ENCODE assay signal across 19 cellular contexts in genomic region chr4:173212379-173212778, GRCh38.
"Had no signal": no experiment of that assay in that cellular context is flagged by ENCODE, and none has a peak within 500 bp of the region (broad histone marks: within the 10 kb centered on the region; RNA-seq: fewer than 3 reads in every experiment).

No MANE protein-coding gene starts in this region.

- H3K27ac Mint-ChIP-seq: activated CD8-positive, alpha-beta memory T cell treated with anti-CD3 and anti-CD28 coated beads, Interleukin-2, amount 10 ng/mL, durations not matched to agents 7 days and 5 days; activated naive CD8-positive, alpha-beta T cell; activated T-cell treated with anti-CD3 and anti-CD28 coated beads, Interleukin-2, amount 50 U/mL, for 24 hours; natural killer cell treated with Interleukin-12 subunit alpha and Interleukin-12 subunit beta and Interleukin-15 and Interleukin-18, amount 100 ng/mL, for 72 hours; T-helper 2 cell treated with Interferon-gamma antibody and Interleukin-4, amounts not matched to agents 5 μg/mL and 100 μg/mL, for 36 hours had no signal

- DNase-seq: activated CD4-positive, alpha-beta T cell treated with anti-CD3 and anti-CD28 coated beads, Interleukin-2, amount 50 U/mL, for 4 hours; activated CD4-positive, CD25-positive, alpha-beta regulatory T cell treated with anti-CD3 and anti-CD28 coated beads, Interleukin-2, amount 50 U/mL, for 72 hours; activated CD8-positive, alpha-beta memory T cell treated with anti-CD3 and anti-CD28 coated beads, Interleukin-2, amount 10 ng/mL, durations not matched to agents 7 days and 5 days; activated effector memory CD4-positive, alpha-beta T cell treated with anti-CD3 and anti-CD28 coated beads, Interleukin-2, amount 50 U/mL, for 16 hours; activated T-cell treated with anti-CD3 and anti-CD28 coated beads, Interleukin-2, amount 50 U/mL, for 24 hours; nucleus accumbens; psoas muscle; right lobe of liver; stimulated activated CD4-positive, alpha-beta T cell treated with anti-CD3 and anti-CD28 coated beads, Interleukin-2, amount 100 ng/mL, for 24 hours; stimulated activated naive CD4-positive, alpha-beta T cell; upper lobe of left lung had no signal

- H3K27me3 ChIP-seq: esophagus muscularis mucosa, right lobe of liver, upper lobe of left lung had no signal

- H3K9me3 Mint-ChIP-seq: activated T-cell treated with anti-CD3 and anti-CD28 coated beads, Interleukin-2, amount 50 U/mL, for 24 hours; memory B cell; natural killer cell treated with Interleukin-12 subunit alpha and Interleukin-12 subunit beta and Interleukin-15 and Interleukin-18, amount 100 ng/mL, for 72 hours; T-helper 2 cell treated with Interferon-gamma antibody and Interleukin-4, amounts not matched to agents 5 μg/mL and 100 μg/mL, for 36 hours had no signal

- H3K27me3 Mint-ChIP-seq: activated CD8-positive, alpha-beta memory T cell treated with anti-CD3 and anti-CD28 coated beads, Interleukin-2, amount 10 ng/mL, durations not matched to agents 7 days and 5 days; activated naive CD8-positive, alpha-beta T cell; activated T-cell treated with anti-CD3 and anti-CD28 coated beads, Interleukin-2, amount 50 U/mL, for 24 hours; memory B cell; natural killer cell treated with Interleukin-12 subunit alpha and Interleukin-12 subunit beta and Interleukin-15 and Interleukin-18, amount 100 ng/mL, for 72 hours had no signal

- ATAC-seq: activated CD8-positive, alpha-beta memory T cell treated with anti-CD3 and anti-CD28 coated beads, Interleukin-2, amount 10 ng/mL, durations not matched to agents 7 days and 5 days; left lobe of liver; natural killer cell treated with Interleukin-12 subunit alpha and Interleukin-12 subunit beta and Interleukin-15 and Interleukin-18, amount 100 ng/mL, for 72 hours; right lobe of liver had no signal

- H3K9me3 ChIP-seq: esophagus muscularis mucosa, psoas muscle, right lobe of liver, upper lobe of left lung had no signal

- H3K4me3 ChIP-seq: esophagus muscularis mucosa, psoas muscle, right lobe of liver, upper lobe of left lung had no signal

- H3K4me1 ChIP-seq: psoas muscle, right lobe of liver had no signal

- H3K27ac ChIP-seq: esophagus muscularis mucosa, psoas muscle, right lobe of liver, upper lobe of left lung had no signal

- H3K4me3 Mint-ChIP-seq: activated CD8-positive, alpha-beta memory T cell treated with anti-CD3 and anti-CD28 coated beads, Interleukin-2, amount 10 ng/mL, durations not matched to agents 7 days and 5 days; activated naive CD8-positive, alpha-beta T cell; activated T-cell treated with anti-CD3 and anti-CD28 coated beads, Interleukin-2, amount 50 U/mL, for 24 hours; memory B cell; natural killer cell treated with Interleukin-12 subunit alpha and Interleukin-12 subunit beta and Interleukin-15 and Interleukin-18, amount 100 ng/mL, for 72 hours; T-helper 2 cell treated with Interferon-gamma antibody and Interleukin-4, amounts not matched to agents 5 μg/mL and 100 μg/mL, for 36 hours had no signal

- H3K36me3 ChIP-seq: esophagus muscularis mucosa, right lobe of liver, upper lobe of left lung had no signal

- H3K36me3 Mint-ChIP-seq: natural killer cell treated with Interleukin-12 subunit alpha and Interleukin-12 subunit beta and Interleukin-15 and Interleukin-18, amount 100 ng/mL, for 72 hours had no signal

- H3K4me1 Mint-ChIP-seq: activated CD8-positive, alpha-beta memory T cell treated with anti-CD3 and anti-CD28 coated beads, Interleukin-2, amount 10 ng/mL, durations not matched to agents 7 days and 5 days had no signal

- FAIRE-seq: bronchial epithelial cell, endometrium had no signal
